2 cellular contexts compared by ENCODE assay signal in genomic region chr15:72229947-72230196, GRCh38.
TF ChIP-seq lines count a peak whose summit lies in the region.

No MANE protein-coding gene starts in this region.

TF ChIP-seq in SK-N-SH, 30 proteins besides CTCF, POLR2A, EP300 and RAD21 (continued from another document):
- TF ChIP-seq TEAD4 (IDR thresholded peaks at IDR 0.05; ENCODE audit: borderline replicate concordance, insufficient read depth) (no peak), TCF12 (IDR thresholded peaks at IDR 0.05) (no peak), RCOR1 (IDR thresholded peaks at IDR 0.05; ENCODE audit: low read length) (no peak), YY1 (IDR thresholded peaks at IDR 0.05; ENCODE audit: low read depth) (no peak), GABPA (IDR thresholded peaks at IDR 0.05; ENCODE audit: low read depth) (no peak), SIN3A (IDR thresholded peaks at IDR 0.05; ENCODE audit: borderline replicate concordance, low read depth, low read length) (no peak), REST (IDR thresholded peaks at IDR 0.05; ENCODE audit: low read depth, low read length) (no peak), POLR2AphosphoS5 (IDR thresholded peaks at IDR 0.05; ENCODE audit: low read depth, low read length) (no peak)

TF ChIP-seq in SK-N-SH treated with all-trans-retinoic acid at 6 μM for 48 hours, 23 proteins besides CTCF, POLR2A, EP300 and RAD21 (continued from another document):
- no peak for TF ChIP-seq POU6F1 (CRISPR knock-in tag; IDR thresholded peaks at IDR 0.05; ENCODE audit: borderline replicate concordance, low read depth)
- no peak for TF ChIP-seq ZNF8 (CRISPR knock-in tag; IDR thresholded peaks at IDR 0.05)
